8 cellular contexts compared by ENCODE assay signal in the genomic region with DNA sequence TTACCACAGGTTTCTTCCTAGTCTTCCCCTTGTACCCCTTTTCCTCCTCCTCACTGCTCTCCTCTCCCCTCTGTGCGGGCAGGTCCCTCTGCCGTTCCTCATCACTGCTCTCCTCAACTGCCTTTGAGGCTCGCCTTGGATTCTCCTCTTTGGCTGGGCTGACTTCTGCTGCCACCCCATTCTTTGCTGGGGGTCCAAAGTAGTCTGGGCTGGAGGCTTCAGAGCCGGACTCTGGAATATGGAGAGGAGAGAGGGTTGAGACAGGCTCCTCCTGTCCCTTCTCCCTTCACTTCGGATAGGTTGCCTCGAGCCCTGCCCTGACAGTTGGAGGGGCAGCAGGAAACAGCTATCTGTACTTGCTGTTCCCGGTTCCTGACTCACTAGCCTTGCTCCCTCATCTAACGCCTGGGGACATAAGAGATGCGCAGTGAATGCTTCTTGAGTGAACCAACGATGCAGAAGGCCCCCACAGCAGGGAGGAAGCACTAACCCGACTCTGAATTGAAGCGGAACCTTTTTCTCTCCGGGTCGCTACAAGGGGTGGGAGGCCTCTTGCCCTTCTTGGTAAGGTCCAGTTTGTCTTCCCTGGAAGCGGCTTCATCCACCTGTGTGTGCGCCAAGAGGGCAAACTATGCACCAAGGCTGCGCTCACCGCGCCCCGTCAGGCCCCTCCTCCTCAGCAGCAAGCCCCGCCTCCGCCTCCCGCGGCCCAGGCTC. TPM values are rescaled to one million over a fixed set of nuclear protein-coding genes. Genes with fewer than 3 reads are reported as not detected.
DNase-seq lines count a peak whose midpoint lies in the region; ATAC-seq lines count a peak whose summit lies in the region.

No MANE protein-coding gene starts in this region.

- no peaks in the 10 kb centered on the region for H3K27me3 ChIP-seq in effector memory CD4-positive, alpha-beta T cell (replicated peaks; ENCODE audit: control insufficient read depth, insufficient read depth, low read length, poor library complexity, severe bottlenecking)
- H3K27me3 ChIP-seq in mononuclear cell (ENCODE audit: insufficient read depth, low read length), result no peaks in the 10 kb centered on the region

- no peaks in the 10 kb centered on the region for H3K27me3 Mint-ChIP-seq in activated CD4-positive, alpha-beta T cell treated with anti-CD3 and anti-CD28 coated beads for 36 hours
- H3K27me3 Mint-ChIP-seq in stimulated activated memory B cell treated with anti-CD40 and anti-IgM and Interleukin-4, amounts not matched to agents 10 μg/mL and 1 μg/mL and 100 μg/mL, for 72 hours, result no peaks in the 10 kb centered on the region

- H3K27ac Mint-ChIP-seq in activated CD4-positive, alpha-beta T cell treated with anti-CD3 and anti-CD28 coated beads for 36 hours, result peak overlapping the region; percentile 98
- H3K27ac Mint-ChIP-seq in stimulated activated memory B cell treated with anti-CD40 and anti-IgM and Interleukin-4, amounts not matched to agents 10 μg/mL and 1 μg/mL and 100 μg/mL, for 72 hours, result peak overlapping the region; percentile 88

- ATAC-seq in activated CD4-positive, alpha-beta T cell treated with anti-CD3 and anti-CD28 coated beads for 36 hours, result peak; percentile 53
- peak; percentile 27 for ATAC-seq in HG03066 (IDR thresholded peaks at IDR 0.05; ENCODE audit: low read depth, unreplicated experiment)
- peak; percentile 72 for ATAC-seq in stimulated activated memory B cell treated with anti-CD40 and anti-IgM and Interleukin-4, amounts not matched to agents 10 μg/mL and 1 μg/mL and 100 μg/mL, for 72 hours

- H3K4me3 ChIP-seq in effector memory CD4-positive, alpha-beta T cell (ENCODE audit: insufficient read depth, low read depth, low read length, poor library complexity, severe bottlenecking), result peak overlapping the region; percentile 96
- peak overlapping the region; percentile 96 for H3K4me3 ChIP-seq in mononuclear cell (ENCODE audit: low read length)

- intact Hi-C loops in activated CD4-positive, alpha-beta T cell treated with anti-CD3 and anti-CD28 coated beads for 36 hours (cut with DNase I, micrococcal nuclease), result loop anchor here (1.0 to 10.0 kb wide), 4 partner anchors 59 to 180 kb away; partner anchors contain the start of genes ALDOA (in 1 of the 2), ASPHD1 (in 1 of the 2), PAGR1 (in 1 of the 2) and PRRT2 (in 1 of the 2)

- peaks cover 45% of the 10 kb centered on the region for H3K36me3 Mint-ChIP-seq in activated CD4-positive, alpha-beta T cell treated with anti-CD3 and anti-CD28 coated beads for 36 hours (ENCODE audit: low read depth)
- H3K36me3 Mint-ChIP-seq in stimulated activated memory B cell treated with anti-CD40 and anti-IgM and Interleukin-4, amounts not matched to agents 10 μg/mL and 1 μg/mL and 100 μg/mL, for 72 hours, result peaks cover 30% of the 10 kb centered on the region

- H3K4me3 Mint-ChIP-seq in activated CD4-positive, alpha-beta T cell treated with anti-CD3 and anti-CD28 coated beads for 36 hours, result peak overlapping the region; percentile 96
- H3K4me3 Mint-ChIP-seq in stimulated activated memory B cell treated with anti-CD40 and anti-IgM and Interleukin-4, amounts not matched to agents 10 μg/mL and 1 μg/mL and 100 μg/mL, for 72 hours, result peak overlapping the region; percentile 97

- CTCF ChIA-PET in activated CD4-positive, alpha-beta T cell treated with anti-CD3 and anti-CD28 coated beads for 36 hours (lab: Charles Lee), result interaction anchor here (0.6 to 1.2 kb wide), 2 partner anchors 69 to 117 kb away, joined by 3 to 5 read pairs; partner anchors contain the start of gene KCTD13

- H3K4me1 ChIP-seq in effector memory CD4-positive, alpha-beta T cell (ENCODE audit: control insufficient read depth, insufficient read depth, low read length, poor library complexity, severe bottlenecking), result peaks cover 17% of the 10 kb centered on the region
- peaks cover 28% of the 10 kb centered on the region for H3K4me1 ChIP-seq in mononuclear cell (ENCODE audit: insufficient read depth, low read length)

- POLR2A ChIA-PET in activated CD4-positive, alpha-beta T cell treated with anti-CD3 and anti-CD28 coated beads for 36 hours (lab: Charles Lee), result interaction anchor here (0.9 to 1.6 kb wide), 3 partner anchors 9 to 71 kb away, joined by 3 to 8 read pairs (median 3); partner anchors contain the start of genes ALDOA and TAOK2

- H3K9me3 ChIP-seq in effector memory CD4-positive, alpha-beta T cell (ENCODE audit: control insufficient read depth, low read length), result no peaks in the 10 kb centered on the region
- no peaks in the 10 kb centered on the region for H3K9me3 ChIP-seq in mononuclear cell (ENCODE audit: low read depth, low read length)

- peak overlapping the region; percentile 99 for H3K27ac ChIP-seq in effector memory CD4-positive, alpha-beta T cell (ENCODE audit: insufficient read depth, low read length, poor library complexity, severe bottlenecking)

- H3K9me3 Mint-ChIP-seq in activated CD4-positive, alpha-beta T cell treated with anti-CD3 and anti-CD28 coated beads for 36 hours (ENCODE audit: low read depth), result no peaks in the 10 kb centered on the region
- no peaks in the 10 kb centered on the region for H3K9me3 Mint-ChIP-seq in stimulated activated memory B cell treated with anti-CD40 and anti-IgM and Interleukin-4, amounts not matched to agents 10 μg/mL and 1 μg/mL and 100 μg/mL, for 72 hours

- peak; percentile 86 for DNase-seq in activated CD4-positive, alpha-beta T cell treated with anti-CD3 and anti-CD28 coated beads for 36 hours
- no peak for DNase-seq in activated CD4-positive, alpha-beta T cell treated with anti-CD3 and anti-CD28 coated beads, Interleukin-2, amount 50 U/mL, for 1 hour
- DNase-seq in T1000 (lab: John Stamatoyannopoulos, UW) (peak; percentile 66), NCI-H1436 (lab: John Stamatoyannopoulos, UW) (no peak)
- peak in 1 of 3 donors; percentile 53 for DNase-seq in effector memory CD4-positive, alpha-beta T cell

- H3K4me1 Mint-ChIP-seq in activated CD4-positive, alpha-beta T cell treated with anti-CD3 and anti-CD28 coated beads for 36 hours, result peaks cover 24% of the 10 kb centered on the region
- peaks cover 38% of the 10 kb centered on the region for H3K4me1 Mint-ChIP-seq in stimulated activated memory B cell treated with anti-CD40 and anti-IgM and Interleukin-4, amounts not matched to agents 10 μg/mL and 1 μg/mL and 100 μg/mL, for 72 hours

- H3K36me3 ChIP-seq in effector memory CD4-positive, alpha-beta T cell (ENCODE audit: control insufficient read depth, insufficient read depth, low read length), result peaks cover 38% of the 10 kb centered on the region

RNA-seq across cellular contexts. Expression of gene HIRIP3, which starts 0.6 kb away (rescaled TPM):
- 10 to 100 TPM; 25.1 to 36.8 TPM for total RNA-seq in activated CD4-positive, alpha-beta T cell treated with anti-CD3 and anti-CD28 coated beads for 36 hours
- 3.9 TPM for total RNA-seq in mononuclear cell

RNA-seq across cellular contexts. Expression of gene INO80E, which starts 1.3 kb away (rescaled TPM):
- 100 to 1,000 TPM in 1 of 2 experiments, 10 to 100 TPM in 1; 80.1 to 106 TPM for total RNA-seq in activated CD4-positive, alpha-beta T cell treated with anti-CD3 and anti-CD28 coated beads for 36 hours
- 32.0 TPM for total RNA-seq in mononuclear cell

RNA-seq across cellular contexts. Expression of gene DOC2A, which starts 16.1 kb away (rescaled TPM):
- total RNA-seq in activated CD4-positive, alpha-beta T cell treated with anti-CD3 and anti-CD28 coated beads for 36 hours, result 1 to 10 TPM in 1 of 2 experiments, under 1 TPM in 1; 0.69 to 1.3 TPM
- total RNA-seq in mononuclear cell, result not detected

RNA-seq across cellular contexts. Expression of gene TAOK2, which starts 21.1 kb away (rescaled TPM):
- total RNA-seq in activated CD4-positive, alpha-beta T cell treated with anti-CD3 and anti-CD28 coated beads for 36 hours, result 10 to 100 TPM; 24.1 to 24.4 TPM
- 10.5 TPM for total RNA-seq in mononuclear cell

RNA-seq across cellular contexts. Expression of gene C16orf92, which starts 28.2 kb away (rescaled TPM):
- total RNA-seq in activated CD4-positive, alpha-beta T cell treated with anti-CD3 and anti-CD28 coated beads for 36 hours, result not detected
- not detected for total RNA-seq in mononuclear cell

Comparison
In these comparisons a context has a peak if more than half of its experiments do, and no peak if none do; other contexts are left out.
1. DNase-seq: peak in activated CD4-positive, alpha-beta T cell treated with anti-CD3 and anti-CD28 coated beads for 36 hours (single experiment) and T1000 (single experiment); none in activated CD4-positive, alpha-beta T cell treated with anti-CD3 and anti-CD28 coated beads, Interleukin-2, amount 50 U/mL, for 1 hour (single experiment) and NCI-H1436 (single experiment).
2. Peak in every context shown above with its lines, with median percentiles within 50 percentile points of each other: ATAC-seq.